Comparison of ENCODE assay signal across 24 cellular contexts in the genomic region with DNA sequence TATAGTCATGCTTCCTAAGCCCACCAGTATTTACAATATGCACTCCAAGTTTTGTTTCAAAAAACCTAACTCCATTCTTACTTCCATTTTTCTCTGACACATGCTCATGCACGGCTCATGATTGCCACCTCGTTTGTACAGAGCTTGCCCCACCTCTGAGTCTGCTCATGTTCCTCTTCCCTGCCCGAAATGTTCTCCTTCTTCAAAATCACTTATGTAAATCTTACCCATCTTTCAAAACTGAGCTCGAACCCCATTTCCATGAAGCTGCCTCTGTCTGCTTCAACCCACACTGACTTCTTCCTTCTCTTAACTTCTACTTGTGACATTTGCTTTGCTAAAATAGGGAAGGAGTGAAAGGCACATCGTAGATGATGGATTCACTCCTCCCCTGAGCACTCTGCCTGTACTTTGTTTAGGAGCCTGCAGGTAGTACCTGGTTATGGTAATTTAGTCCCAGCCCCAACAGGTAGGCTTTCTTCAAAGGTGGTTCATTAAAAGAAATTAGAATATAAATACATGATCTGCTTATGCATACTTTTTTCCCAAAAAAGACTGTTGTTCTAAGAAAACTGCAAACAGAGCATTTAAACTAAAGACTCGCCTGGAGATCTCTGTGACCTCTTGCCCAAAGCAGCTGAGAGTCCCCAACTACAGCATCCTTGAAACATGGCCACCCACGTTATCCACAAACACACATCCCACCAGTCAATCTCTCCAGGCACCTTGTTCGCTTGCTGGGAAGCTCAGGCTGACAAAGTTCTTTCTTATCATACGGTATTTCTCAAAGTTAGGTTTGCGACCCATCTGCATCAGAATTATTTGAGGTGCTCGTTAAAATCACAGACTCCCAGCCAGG.
"Had no signal": no experiment of that assay in that cellular context is flagged by ENCODE, and none has a peak within 500 bp of the region (broad histone marks: within the 10 kb centered on the region; RNA-seq: fewer than 3 reads in every experiment).

No MANE protein-coding gene starts in this region.

- H3K4me1 Mint-ChIP-seq: naive B cell; nephron progenitor cell; stimulated activated effector memory CD8-positive, alpha-beta T cell treated with anti-CD3 and anti-CD28 coated beads, Interleukin-12 subunit alpha, Interleukin-12 subunit beta, amount 100 ng/mL, for 72 hours had no signal

- H3K36me3 ChIP-seq: colonic mucosa, esophagus squamous epithelium, gastroesophageal sphincter, left ventricle myocardium inferior, prostate gland, right lobe of liver, stomach, thoracic aorta, transverse colon had no signal

- H3K27ac Mint-ChIP-seq: nephron progenitor cell; stimulated activated effector memory CD8-positive, alpha-beta T cell treated with anti-CD3 and anti-CD28 coated beads, Interleukin-12 subunit alpha, Interleukin-12 subunit beta, amount 100 ng/mL, for 72 hours had no signal

- H3K9ac ChIP-seq: parathyroid adenoma had no signal

- H2AFZ ChIP-seq: parathyroid adenoma had no signal

- H3K9me3 Mint-ChIP-seq: naive B cell; nephron progenitor cell; stimulated activated effector memory CD8-positive, alpha-beta T cell treated with anti-CD3 and anti-CD28 coated beads, Interleukin-12 subunit alpha, Interleukin-12 subunit beta, amount 100 ng/mL, for 72 hours had no signal

- H3K4me3 Mint-ChIP-seq: naive B cell; nephron progenitor cell; stimulated activated effector memory CD8-positive, alpha-beta T cell treated with anti-CD3 and anti-CD28 coated beads, Interleukin-12 subunit alpha, Interleukin-12 subunit beta, amount 100 ng/mL, for 72 hours had no signal

- H3K27ac ChIP-seq: colonic mucosa, esophagus squamous epithelium, gastroesophageal sphincter, left ventricle myocardium inferior, parathyroid adenoma, prostate gland, right lobe of liver, stomach, thoracic aorta, transverse colon had no signal

- H3K4me1 ChIP-seq: colonic mucosa, esophagus squamous epithelium, gastroesophageal sphincter, parathyroid adenoma, prostate gland, right lobe of liver, stomach, transverse colon had no signal

- H3K36me3 Mint-ChIP-seq: naive B cell; stimulated activated effector memory CD8-positive, alpha-beta T cell treated with anti-CD3 and anti-CD28 coated beads, Interleukin-12 subunit alpha, Interleukin-12 subunit beta, amount 100 ng/mL, for 72 hours had no signal

- FAIRE-seq: kidney had no signal

- H3K9me3 ChIP-seq: colonic mucosa, esophagus squamous epithelium, gastroesophageal sphincter, left ventricle myocardium inferior, prostate gland, right lobe of liver, stomach, thoracic aorta, transverse colon had no signal

- H3K27me3 ChIP-seq: colonic mucosa, esophagus squamous epithelium, gastroesophageal sphincter, right lobe of liver, stomach, transverse colon had no signal

- ATAC-seq: gastroesophageal sphincter; left cardiac atrium; right lobe of liver; stimulated activated effector memory CD8-positive, alpha-beta T cell treated with anti-CD3 and anti-CD28 coated beads, Interleukin-12 subunit alpha, Interleukin-12 subunit beta, amount 100 ng/mL, for 72 hours had no signal

- H3K79me2 ChIP-seq: parathyroid adenoma had no signal

- DNase-seq: colonic mucosa; dermis blood vessel endothelial cell; esophagus squamous epithelium; foreskin fibroblast; glutamatergic neuron; kidney; left cardiac atrium; left ventricle myocardium inferior; mesendoderm; naive B cell; nephron progenitor cell; retina; right lobe of liver; stimulated activated CD4-positive, alpha-beta T cell treated with anti-CD3 and anti-CD28 coated beads, Interleukin-4, amount 100 ng/mL, for 1 hour; stimulated activated CD8-positive, alpha-beta memory T cell treated with anti-CD3 and anti-CD28 coated beads, Interleukin-4, amount 100 ng/mL, for 48 hours; stomach; substantia nigra; transverse colon had no signal

- H3K4me3 ChIP-seq: colonic mucosa, esophagus squamous epithelium, gastroesophageal sphincter, left ventricle myocardium inferior, lung, prostate gland, right lobe of liver, stomach, thoracic aorta, transverse colon had no signal
